32 cellular contexts compared by ENCODE assay signal in the genomic region with DNA sequence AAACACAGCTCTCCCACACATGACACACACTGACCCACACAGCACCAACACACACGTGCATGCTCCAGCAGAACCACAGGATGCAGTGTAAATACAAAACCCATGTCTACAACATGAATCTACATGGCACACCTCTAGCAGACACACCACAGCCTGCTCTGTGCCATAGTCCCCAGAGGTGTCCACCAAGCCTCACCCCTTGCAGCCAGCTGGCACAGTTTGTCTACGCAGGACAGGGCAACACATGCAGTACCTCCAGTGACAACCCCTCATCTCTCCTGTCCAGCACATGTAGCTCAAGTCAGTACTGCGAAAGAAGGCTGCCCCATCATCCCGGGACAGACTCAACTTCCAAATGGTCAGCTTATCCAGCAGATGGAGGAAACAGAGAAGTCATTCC. TPM values are rescaled to one million over a fixed set of nuclear protein-coding genes. Genes with fewer than 3 reads are reported as not detected.
"Had no signal": no experiment of that assay in that cellular context is flagged by ENCODE, and none has a peak within 500 bp of the region (broad histone marks: within the 10 kb centered on the region; RNA-seq: fewer than 3 reads in every experiment).

No MANE protein-coding gene starts in this region.

- H3K27me3 Mint-ChIP-seq: activated CD4-positive, alpha-beta T cell treated with anti-CD3 and anti-CD28 coated beads for 36 hours; activated CD4-positive, alpha-beta T cell treated with anti-CD3 and anti-CD28 coated beads, Interleukin-2, amount 10 ng/mL, durations not matched to agents 24 days and 14 days; activated naive CD4-positive, alpha-beta T cell treated with anti-CD3 and anti-CD28 coated beads, Interleukin-2, amount 10 ng/mL, durations not matched to agents 7 days and 5 days; brain had no signal

- H3K4me3 Mint-ChIP-seq: activated CD4-positive, alpha-beta memory T cell treated with anti-CD3 and anti-CD28 coated beads, Interleukin-2, amount 10 ng/mL, durations not matched to agents 7 days and 5 days; activated CD4-positive, alpha-beta T cell treated with anti-CD3 and anti-CD28 coated beads for 36 hours; activated CD4-positive, alpha-beta T cell treated with anti-CD3 and anti-CD28 coated beads, Interleukin-2, amount 10 ng/mL, durations not matched to agents 24 days and 14 days; activated naive CD4-positive, alpha-beta T cell treated with anti-CD3 and anti-CD28 coated beads, Interleukin-2, amount 10 ng/mL, durations not matched to agents 7 days and 5 days; activated naive CD8-positive, alpha-beta T cell treated with anti-CD3 and anti-CD28 coated beads, Interleukin-2, amount 10 ng/mL, durations not matched to agents 7 days and 5 days; activated T-cell treated with anti-CD3 and anti-CD28 coated beads, Interleukin-2, amount 50 U/mL, for 24 hours; activated T-cell treated with anti-CD3 and anti-CD28 coated beads, Interleukin-2, amount 50 U/mL, for 72 hours had no signal

- H3K27me3 ChIP-seq: ascending aorta, cardiac muscle cell, colonic mucosa had no signal

- H3K9me3 Mint-ChIP-seq: activated CD4-positive, alpha-beta memory T cell treated with anti-CD3 and anti-CD28 coated beads, Interleukin-2, amount 10 ng/mL, durations not matched to agents 7 days and 5 days; activated CD4-positive, alpha-beta T cell treated with anti-CD3 and anti-CD28 coated beads, Interleukin-2, amount 10 ng/mL, durations not matched to agents 24 days and 14 days; activated naive CD4-positive, alpha-beta T cell treated with anti-CD3 and anti-CD28 coated beads, Interleukin-2, amount 10 ng/mL, durations not matched to agents 7 days and 5 days; activated naive CD4-positive, alpha-beta T cell treated with anti-CD3 and anti-CD28 coated beads, Interleukin-2, amount 50 U/mL, for 72 hours; activated naive CD8-positive, alpha-beta T cell treated with anti-CD3 and anti-CD28 coated beads, Interleukin-2, amount 10 ng/mL, durations not matched to agents 7 days and 5 days; activated T-cell treated with anti-CD3 and anti-CD28 coated beads, Interleukin-2, amount 50 U/mL, for 24 hours; activated T-cell treated with anti-CD3 and anti-CD28 coated beads, Interleukin-2, amount 50 U/mL, for 72 hours had no signal

- H3K4me3 ChIP-seq: ascending aorta, breast epithelium, cardiac muscle cell, colonic mucosa, esophagus squamous epithelium, gastroesophageal sphincter had no signal

- H3K4me1 Mint-ChIP-seq: activated CD4-positive, alpha-beta memory T cell treated with anti-CD3 and anti-CD28 coated beads, Interleukin-2, amount 10 ng/mL, durations not matched to agents 7 days and 5 days; activated CD4-positive, alpha-beta T cell treated with anti-CD3 and anti-CD28 coated beads for 36 hours; activated CD4-positive, alpha-beta T cell treated with anti-CD3 and anti-CD28 coated beads, Interleukin-2, amount 10 ng/mL, durations not matched to agents 24 days and 14 days; activated naive CD4-positive, alpha-beta T cell treated with anti-CD3 and anti-CD28 coated beads, Interleukin-2, amount 10 ng/mL, durations not matched to agents 7 days and 5 days; activated naive CD8-positive, alpha-beta T cell treated with anti-CD3 and anti-CD28 coated beads, Interleukin-2, amount 10 ng/mL, durations not matched to agents 7 days and 5 days had no signal

- H3K4me1 ChIP-seq: ascending aorta, breast epithelium, colonic mucosa, esophagus squamous epithelium, gastroesophageal sphincter had no signal

- DNase-seq: activated CD4-positive, alpha-beta memory T cell treated with anti-CD3 and anti-CD28 coated beads, Interleukin-2, amount 10 ng/mL, durations not matched to agents 7 days and 5 days; activated CD4-positive, alpha-beta T cell treated with anti-CD3 and anti-CD28 coated beads for 36 hours; activated CD4-positive, alpha-beta T cell treated with anti-CD3 and anti-CD28 coated beads, Interleukin-2, amount 10 ng/mL, durations not matched to agents 24 days and 14 days; activated CD4-positive, alpha-beta T cell treated with anti-CD3 and anti-CD28 coated beads, Interleukin-2, amount 50 U/mL, for 4 hours; activated CD4-positive, CD25-positive, alpha-beta regulatory T cell; activated CD4-positive, CD25-positive, alpha-beta regulatory T cell treated with anti-CD3 and anti-CD28 coated beads, Interleukin-2, amount 50 U/mL, for 72 hours; activated CD8-positive, alpha-beta memory T cell treated with anti-CD3 and anti-CD28 coated beads, Interleukin-2, amount 50 U/mL, for 48 hours; activated gamma-delta T cell; activated naive CD4-positive, alpha-beta T cell; activated naive CD4-positive, alpha-beta T cell treated with anti-CD3 and anti-CD28 coated beads, Interleukin-2, amount 10 ng/mL, durations not matched to agents 7 days and 5 days; activated naive CD8-positive, alpha-beta T cell treated with anti-CD3 and anti-CD28 coated beads, Interleukin-2, amount 10 ng/mL, durations not matched to agents 7 days and 5 days; activated T-cell treated with anti-CD3 and anti-CD28 coated beads for 4 hours; activated T-cell treated with anti-CD3 and anti-CD28 coated beads, Interleukin-2, amount 50 U/mL, for 24 hours; activated T-cell treated with anti-CD3 and anti-CD28 coated beads, Interleukin-2, amount 50 U/mL, for 72 hours; central memory CD4-positive, alpha-beta T cell; cerebellar nuclear complex; colonic mucosa; effector CD8-positive, alpha-beta T cell; esophagus squamous epithelium; foreskin melanocyte; T-helper 2 cell had no signal

- H3K9me3 ChIP-seq: ascending aorta, breast epithelium, colonic mucosa, esophagus squamous epithelium, gastroesophageal sphincter had no signal

- H3K36me3 ChIP-seq: ascending aorta, breast epithelium, cardiac muscle cell, colonic mucosa, esophagus squamous epithelium, gastroesophageal sphincter had no signal

- H3K27ac Mint-ChIP-seq: activated CD4-positive, alpha-beta memory T cell treated with anti-CD3 and anti-CD28 coated beads, Interleukin-2, amount 10 ng/mL, durations not matched to agents 7 days and 5 days; activated CD4-positive, alpha-beta T cell treated with anti-CD3 and anti-CD28 coated beads for 36 hours; activated CD4-positive, alpha-beta T cell treated with anti-CD3 and anti-CD28 coated beads, Interleukin-2, amount 10 ng/mL, durations not matched to agents 24 days and 14 days; activated naive CD4-positive, alpha-beta T cell treated with anti-CD3 and anti-CD28 coated beads, Interleukin-2, amount 10 ng/mL, durations not matched to agents 7 days and 5 days; activated naive CD4-positive, alpha-beta T cell treated with anti-CD3 and anti-CD28 coated beads, Interleukin-2, amount 50 U/mL, for 72 hours; activated naive CD8-positive, alpha-beta T cell treated with anti-CD3 and anti-CD28 coated beads, Interleukin-2, amount 10 ng/mL, durations not matched to agents 7 days and 5 days; activated T-cell treated with anti-CD3 and anti-CD28 coated beads, Interleukin-2, amount 50 U/mL, for 24 hours; activated T-cell treated with anti-CD3 and anti-CD28 coated beads, Interleukin-2, amount 50 U/mL, for 72 hours had no signal

- H3K36me3 Mint-ChIP-seq: activated naive CD4-positive, alpha-beta T cell treated with anti-CD3 and anti-CD28 coated beads, Interleukin-2, amount 10 ng/mL, durations not matched to agents 7 days and 5 days; activated naive CD4-positive, alpha-beta T cell treated with anti-CD3 and anti-CD28 coated beads, Interleukin-2, amount 50 U/mL, for 72 hours; activated naive CD8-positive, alpha-beta T cell treated with anti-CD3 and anti-CD28 coated beads, Interleukin-2, amount 10 ng/mL, durations not matched to agents 7 days and 5 days had no signal

- ATAC-seq: activated CD4-positive, alpha-beta T cell treated with anti-CD3 and anti-CD28 coated beads for 36 hours; activated naive CD4-positive, alpha-beta T cell treated with anti-CD3 and anti-CD28 coated beads, Interleukin-2, amount 50 U/mL, for 72 hours; activated T-cell treated with anti-CD3 and anti-CD28 coated beads, Interleukin-2, amount 50 U/mL, for 72 hours; gastroesophageal sphincter had no signal

- H3K27ac ChIP-seq: ascending aorta, breast epithelium, cardiac muscle cell, colonic mucosa, epithelial cell of prostate, esophagus squamous epithelium, gastroesophageal sphincter had no signal

RNA-seq across cellular contexts. Expression of a gene that starts 18.9 kb away (rescaled TPM):
- total RNA-seq: activated CD4-positive, alpha-beta memory T cell treated with anti-CD3 and anti-CD28 coated beads, Interleukin-2, amount 10 ng/mL, durations not matched to agents 7 days and 5 days; activated CD4-positive, alpha-beta T cell treated with anti-CD3 and anti-CD28 coated beads for 36 hours; activated CD4-positive, alpha-beta T cell treated with anti-CD3 and anti-CD28 coated beads, Interleukin-2, amount 10 ng/mL, durations not matched to agents 24 days and 14 days; activated naive CD4-positive, alpha-beta T cell treated with anti-CD3 and anti-CD28 coated beads, Interleukin-2, amount 50 U/mL, for 72 hours; activated naive CD8-positive, alpha-beta T cell treated with anti-CD3 and anti-CD28 coated beads, Interleukin-2, amount 10 ng/mL, durations not matched to agents 7 days and 5 days; activated T-cell treated with anti-CD3 and anti-CD28 coated beads, Interleukin-2, amount 50 U/mL, for 72 hours; ascending aorta; endothelial cell of umbilical vein; esophagus squamous epithelium; fibroblast of villous mesenchyme; glomerular endothelial cell; T-helper 1 cell treated with Interleukin-12 subunit alpha and Interleukin-12 subunit beta and Interleukin-4 antibody, amounts not matched to agents 30 ng/mL and 1 ng/mL, for 36 hours had no signal
